In genomic region chr15:72855791-72856190, GRCh38 we compare ENCODE assay signal across 34 cellular contexts.
"Had no signal": no experiment of that assay in that cellular context is flagged by ENCODE, and none has a peak within 500 bp of the region (broad histone marks: within the 10 kb centered on the region; RNA-seq: fewer than 3 reads in every experiment).

No MANE protein-coding gene starts in this region.

- H3K4me3 ChIP-seq: adrenal gland, ascending aorta had no signal

- H3K27ac Mint-ChIP-seq: activated B cell treated with CpG ODN at 0.5 μM for 24 hours; activated CD4-positive, alpha-beta memory T cell treated with anti-CD3 and anti-CD28 coated beads for 36 hours; activated CD4-positive, alpha-beta T cell treated with anti-CD3 and anti-CD28 coated beads, Interleukin-2, amount 10 ng/mL, durations not matched to agents 24 days and 14 days; activated CD8-positive, alpha-beta memory T cell treated with anti-CD3 and anti-CD28 coated beads, Interleukin-2, amount 10 ng/mL, durations not matched to agents 7 days and 5 days; activated CD8-positive, alpha-beta T cell treated with anti-CD3 and anti-CD28 coated beads for 36 hours; activated naive CD4-positive, alpha-beta T cell treated with anti-CD3 and anti-CD28 coated beads for 36 hours; activated naive CD4-positive, alpha-beta T cell treated with anti-CD3 and anti-CD28 coated beads, Interleukin-2, amount 50 U/mL, for 72 hours; activated naive CD8-positive, alpha-beta T cell treated with anti-CD3 and anti-CD28 coated beads for 36 hours; activated T-cell treated with anti-CD3 and anti-CD28 coated beads, Interleukin-2, amount 50 U/mL, for 72 hours; activated T-helper 1 cell treated with anti-CD3 and anti-CD28 coated beads, Interleukin-12 subunit alpha, Interleukin-12 subunit beta, Interleukin-2, Interleukin-4 antibody, amounts not matched to agents 30 ng/mL and 10 ng/mL and 1 ng/mL, durations not matched to agents 14 hours and 24 hours and 36 hours; activated T-helper 17 cell treated with anti-CD3 and anti-CD28 coated beads, Interleukin-2, amount 50 U/mL, for 72 hours; brain; T-helper 1 cell treated with Interleukin-12 subunit alpha and Interleukin-12 subunit beta and Interleukin-4 antibody, amounts not matched to agents 30 μg/mL and 1 μg/mL, for 36 hours; T-helper 2 cell treated with Interferon-gamma antibody and Interleukin-4, amounts not matched to agents 5 μg/mL and 100 μg/mL, for 36 hours had no signal

- H3K27ac ChIP-seq: adrenal gland, ascending aorta, VCaP had no signal

- H3K4me1 Mint-ChIP-seq: activated B cell treated with CpG ODN at 0.5 μM for 24 hours; activated CD4-positive, alpha-beta T cell treated with anti-CD3 and anti-CD28 coated beads, Interleukin-2, amount 10 ng/mL, durations not matched to agents 24 days and 14 days; activated CD8-positive, alpha-beta memory T cell treated with anti-CD3 and anti-CD28 coated beads, Interleukin-2, amount 10 ng/mL, durations not matched to agents 7 days and 5 days; activated naive CD8-positive, alpha-beta T cell treated with anti-CD3 and anti-CD28 coated beads for 36 hours; activated T-helper 17 cell treated with anti-CD3 and anti-CD28 coated beads, Interleukin-2, amount 50 U/mL, for 72 hours had no signal

- DNase-seq: activated B cell treated with CpG ODN at 0.5 μM for 24 hours; activated CD4-positive, alpha-beta memory T cell treated with anti-CD3 and anti-CD28 coated beads for 36 hours; activated CD4-positive, alpha-beta T cell treated with anti-CD3 and anti-CD28 coated beads for 4 hours; activated CD4-positive, alpha-beta T cell treated with anti-CD3 and anti-CD28 coated beads, Interleukin-2, amount 10 ng/mL, durations not matched to agents 24 days and 14 days; activated CD4-positive, alpha-beta T cell treated with anti-CD3 and anti-CD28 coated beads, Interleukin-2, amount 50 U/mL, for 1 hour; activated CD4-positive, alpha-beta T cell treated with anti-CD3 and anti-CD28 coated beads, Interleukin-2, amount 50 U/mL, for 4 hours; activated CD4-positive, CD25-positive, alpha-beta regulatory T cell treated with anti-CD3 and anti-CD28 coated beads, Interleukin-2, amount 50 U/mL, for 72 hours; activated CD8-positive, alpha-beta memory T cell treated with anti-CD3 and anti-CD28 coated beads, Interleukin-2, amount 10 ng/mL, durations not matched to agents 7 days and 5 days; activated CD8-positive, alpha-beta T cell treated with anti-CD3 and anti-CD28 coated beads for 36 hours; activated effector memory CD4-positive, alpha-beta T cell treated with anti-CD3 and anti-CD28 coated beads, Interleukin-2, amount 50 U/mL, for 16 hours; activated gamma-delta T cell treated with Interleukin-2 at 50 U/mL for 16 hours; activated naive CD4-positive, alpha-beta T cell; activated naive CD4-positive, alpha-beta T cell treated with anti-CD3 and anti-CD28 coated beads for 36 hours; activated naive CD4-positive, alpha-beta T cell treated with anti-CD3 and anti-CD28 coated beads, Interleukin-2, amount 50 U/mL, for 16 hours; activated naive CD8-positive, alpha-beta T cell treated with anti-CD3 and anti-CD28 coated beads for 36 hours; activated T-cell treated with anti-CD3 and anti-CD28 coated beads for 4 hours; activated T-cell treated with anti-CD3 and anti-CD28 coated beads, Interleukin-2, amount 50 U/mL, for 1 hour; activated T-cell treated with anti-CD3 and anti-CD28 coated beads, Interleukin-2, amount 50 U/mL, for 4 hours; activated T-cell treated with anti-CD3 and anti-CD28 coated beads, Interleukin-2, amount 50 U/mL, for 72 hours; adrenal gland; amniotic stem cell; anterior cingulate cortex; central memory CD4-positive, alpha-beta T cell; T-helper 1 cell; T-helper 2 cell; T-helper 9 cell had no signal

- H3K4me3 Mint-ChIP-seq: activated B cell treated with CpG ODN at 0.5 μM for 24 hours; activated CD4-positive, alpha-beta memory T cell treated with anti-CD3 and anti-CD28 coated beads for 36 hours; activated CD4-positive, alpha-beta T cell treated with anti-CD3 and anti-CD28 coated beads, Interleukin-2, amount 10 ng/mL, durations not matched to agents 24 days and 14 days; activated CD8-positive, alpha-beta memory T cell treated with anti-CD3 and anti-CD28 coated beads, Interleukin-2, amount 10 ng/mL, durations not matched to agents 7 days and 5 days; activated CD8-positive, alpha-beta T cell treated with anti-CD3 and anti-CD28 coated beads for 36 hours; activated naive CD4-positive, alpha-beta T cell treated with anti-CD3 and anti-CD28 coated beads for 36 hours; activated naive CD8-positive, alpha-beta T cell treated with anti-CD3 and anti-CD28 coated beads for 36 hours; activated T-cell treated with anti-CD3 and anti-CD28 coated beads, Interleukin-2, amount 50 U/mL, for 4 hours; activated T-cell treated with anti-CD3 and anti-CD28 coated beads, Interleukin-2, amount 50 U/mL, for 72 hours; activated T-helper 1 cell treated with anti-CD3 and anti-CD28 coated beads, Interleukin-12 subunit alpha, Interleukin-12 subunit beta, Interleukin-2, Interleukin-4 antibody, amounts not matched to agents 30 ng/mL and 10 ng/mL and 1 ng/mL, durations not matched to agents 14 hours and 24 hours and 36 hours; activated T-helper 17 cell treated with anti-CD3 and anti-CD28 coated beads, Interleukin-2, amount 50 U/mL, for 72 hours; brain; T-helper 1 cell treated with Interleukin-12 subunit alpha and Interleukin-12 subunit beta and Interleukin-4 antibody, amounts not matched to agents 30 μg/mL and 1 μg/mL, for 36 hours; T-helper 2 cell treated with Interferon-gamma antibody and Interleukin-4, amounts not matched to agents 5 μg/mL and 100 μg/mL, for 36 hours had no signal

- H3K4me1 ChIP-seq: adrenal gland, ascending aorta had no signal

- H3K36me3 ChIP-seq: adrenal gland, ascending aorta had no signal

- H3K9me3 Mint-ChIP-seq: activated B cell treated with CpG ODN at 0.5 μM for 24 hours; activated CD4-positive, alpha-beta memory T cell treated with anti-CD3 and anti-CD28 coated beads for 36 hours; activated CD4-positive, alpha-beta T cell treated with anti-CD3 and anti-CD28 coated beads, Interleukin-2, amount 10 ng/mL, durations not matched to agents 24 days and 14 days; activated CD8-positive, alpha-beta T cell treated with anti-CD3 and anti-CD28 coated beads for 36 hours; activated naive CD4-positive, alpha-beta T cell treated with anti-CD3 and anti-CD28 coated beads for 36 hours; activated naive CD4-positive, alpha-beta T cell treated with anti-CD3 and anti-CD28 coated beads, Interleukin-2, amount 50 U/mL, for 72 hours; activated naive CD8-positive, alpha-beta T cell treated with anti-CD3 and anti-CD28 coated beads for 36 hours; activated T-cell treated with anti-CD3 and anti-CD28 coated beads, Interleukin-2, amount 50 U/mL, for 4 hours; activated T-cell treated with anti-CD3 and anti-CD28 coated beads, Interleukin-2, amount 50 U/mL, for 72 hours; activated T-helper 1 cell treated with anti-CD3 and anti-CD28 coated beads, Interleukin-12 subunit alpha, Interleukin-12 subunit beta, Interleukin-2, Interleukin-4 antibody, amounts not matched to agents 30 ng/mL and 10 ng/mL and 1 ng/mL, durations not matched to agents 14 hours and 24 hours and 36 hours; activated T-helper 17 cell treated with anti-CD3 and anti-CD28 coated beads, Interleukin-2, amount 50 U/mL, for 72 hours; brain; T-helper 1 cell treated with Interleukin-12 subunit alpha and Interleukin-12 subunit beta and Interleukin-4 antibody, amounts not matched to agents 30 μg/mL and 1 μg/mL, for 36 hours; T-helper 2 cell treated with Interferon-gamma antibody and Interleukin-4, amounts not matched to agents 5 μg/mL and 100 μg/mL, for 36 hours had no signal

- H3K9me3 ChIP-seq: adrenal gland, ascending aorta had no signal

- H3K36me3 Mint-ChIP-seq: activated CD4-positive, alpha-beta memory T cell treated with anti-CD3 and anti-CD28 coated beads for 36 hours; activated CD8-positive, alpha-beta memory T cell treated with anti-CD3 and anti-CD28 coated beads, Interleukin-2, amount 10 ng/mL, durations not matched to agents 7 days and 5 days; activated naive CD4-positive, alpha-beta T cell treated with anti-CD3 and anti-CD28 coated beads, Interleukin-2, amount 50 U/mL, for 72 hours; activated naive CD8-positive, alpha-beta T cell treated with anti-CD3 and anti-CD28 coated beads for 36 hours; brain had no signal

- H3K27me3 ChIP-seq: adrenal gland, ascending aorta had no signal
